1 cellular context compared by ENCODE assay signal in genomic region chr4:141771889-141772830, GRCh38.
TF ChIP-seq lines count a peak whose summit lies in the region.

No MANE protein-coding gene starts in this region.

TF ChIP-seq in SK-N-SH, 30 proteins besides CTCF, POLR2A, EP300 and RAD21 (continued from another document):
- no peak for TF ChIP-seq USF2 (IDR thresholded peaks at IDR 0.05; ENCODE audit: borderline replicate concordance, low read depth, low read length)
- TF ChIP-seq YY1 (IDR thresholded peaks at IDR 0.05; ENCODE audit: low read depth) = no peak
- TF ChIP-seq JUND (IDR thresholded peaks at IDR 0.05) = no peak
- TF ChIP-seq ZBTB33 (IDR thresholded peaks at IDR 0.05; ENCODE audit: borderline replicate concordance, low read depth) = no peak
- TF ChIP-seq ELF1 (IDR thresholded peaks at IDR 0.05) = no peak
- no peak for TF ChIP-seq POLR2AphosphoS5 (IDR thresholded peaks at IDR 0.05; ENCODE audit: low read depth, low read length)
